ENCODE assay signal across 23 cellular contexts in genomic region chr1:193516755-193517388, GRCh38.
"Had no signal": no experiment of that assay in that cellular context is flagged by ENCODE, and none has a peak within 500 bp of the region (broad histone marks: within the 10 kb centered on the region; RNA-seq: fewer than 3 reads in every experiment).

No MANE protein-coding gene starts in this region.

- H3K27me3 Mint-ChIP-seq: activated CD4-positive, alpha-beta T cell treated with anti-CD3 and anti-CD28 coated beads, Interleukin-2, amount 10 ng/mL, durations not matched to agents 7 days and 5 days; activated CD8-positive, alpha-beta T cell treated with anti-CD3 and anti-CD28 coated beads for 36 hours; T-cell had no signal

- H3K4me2 ChIP-seq: KMS-11 had no signal

- DNase-seq: activated CD4-positive, alpha-beta T cell treated with anti-CD3 and anti-CD28 coated beads, Interleukin-2, amount 10 ng/mL, durations not matched to agents 7 days and 5 days; activated CD8-positive, alpha-beta memory T cell treated with anti-CD3 and anti-CD28 coated beads, Interleukin-2, amount 50 U/mL, for 4 hours; activated CD8-positive, alpha-beta T cell treated with anti-CD3 and anti-CD28 coated beads for 36 hours; activated effector memory CD4-positive, alpha-beta T cell treated with anti-CD3 and anti-CD28 coated beads, Interleukin-2, amount 50 U/mL, for 16 hours; activated naive CD4-positive, alpha-beta T cell treated with Interleukin-2 at 50 U/mL for 16 hours; brain microvascular endothelial cell; NCI-H1092; NCI-H1417; NCI-H1930; NCI-H2171; NCI-H2227 treated with DMSO at 0.1 percent for 48 hours; NCI-H446 treated with DMSO at 0.1 percent for 48 hours; NCI-H526; NCI-H774; RPMI8226; T-cell had no signal

- H3K4me3 Mint-ChIP-seq: activated CD4-positive, alpha-beta T cell treated with anti-CD3 and anti-CD28 coated beads, Interleukin-2, amount 10 ng/mL, durations not matched to agents 7 days and 5 days; activated CD8-positive, alpha-beta T cell treated with anti-CD3 and anti-CD28 coated beads for 36 hours had no signal

- H3K27ac Mint-ChIP-seq: activated CD4-positive, alpha-beta T cell treated with anti-CD3 and anti-CD28 coated beads, Interleukin-2, amount 10 ng/mL, durations not matched to agents 7 days and 5 days; activated CD8-positive, alpha-beta T cell treated with anti-CD3 and anti-CD28 coated beads for 36 hours; activated naive CD4-positive, alpha-beta T cell treated with anti-CD3 and anti-CD28 coated beads, Interleukin-2, amount 50 U/mL, for 72 hours had no signal

- H3K36me3 ChIP-seq: brain microvascular endothelial cell, cardiac muscle cell had no signal

- ATAC-seq: activated CD8-positive, alpha-beta T cell treated with anti-CD3 and anti-CD28 coated beads for 36 hours; Panc1; Right ventricle myocardium inferior; T-cell had no signal

- H3K27ac ChIP-seq: brain microvascular endothelial cell, cardiac muscle cell, KMS-11, SK-N-MC, VCaP had no signal

- H3K4me3 ChIP-seq: cardiac muscle cell, SK-N-MC had no signal

- H3K27me3 ChIP-seq: brain microvascular endothelial cell, cardiac muscle cell had no signal
